ENCODE assay signal across 18 cellular contexts in genomic region chr6:43475506-43475905, GRCh38. TPM values are rescaled to one million over a fixed set of nuclear protein-coding genes. Genes with fewer than 3 reads are reported as not detected.
A peak's percentile ranks its signal among the peaks of the same experiment; 100 is the strongest.
DNase-seq lines count a peak whose midpoint lies in the region; ATAC-seq and TF ChIP-seq lines count a peak whose summit lies in the region.
"Had no signal": no experiment of that assay in that cellular context is flagged by ENCODE, and none has a peak within 500 bp of the region (broad histone marks: within the 10 kb centered on the region; RNA-seq: fewer than 3 reads in every experiment).

No MANE protein-coding gene starts in this region.

- peaks cover 23% of the 10 kb centered on the region for H3K4me1 Mint-ChIP-seq in glutamatergic neuron (ENCODE audit: low read depth, unreplicated experiment)

- TF ChIP-seq POLR2A in GM18505 (IDR thresholded peaks at IDR 0.05; ENCODE audit: borderline replicate concordance, extremely low read depth, insufficient read depth, insufficient read length) = no peak

- H3K4me3 Mint-ChIP-seq in glutamatergic neuron (ENCODE audit: unreplicated experiment) = peak overlapping the region; percentile 57
- H3K4me3 Mint-ChIP-seq: CD4-positive, CD25-positive, alpha-beta regulatory T cell had no signal

- peaks cover 6% of the 10 kb centered on the region for H3K9me3 Mint-ChIP-seq in glutamatergic neuron (ENCODE audit: unreplicated experiment)

- no peak for ATAC-seq in GM18505 (IDR thresholded peaks at IDR 0.05; ENCODE audit: unreplicated experiment)
- ATAC-seq: left cardiac atrium had no signal

- no peaks in the 10 kb centered on the region for H3K27me3 Mint-ChIP-seq in glutamatergic neuron (ENCODE audit: unreplicated experiment)

- DNase-seq in NCI-H524 (lab: John Stamatoyannopoulos, UW) = peak; percentile 95 to 97
- DNase-seq in glutamatergic neuron = peak; percentile 46
- no peak for DNase-seq in GM13976 (ENCODE audit: low spot score)
- DNase-seq: activated CD4-positive, alpha-beta T cell treated with anti-CD3 and anti-CD28 coated beads, Interleukin-2, amount 50 U/mL, for 48 hours; activated naive CD4-positive, alpha-beta T cell; activated T-cell treated with anti-CD3 and anti-CD28 coated beads for 4 hours; amygdala; caudate nucleus; CD4-positive, CD25-positive, alpha-beta regulatory T cell; DMS79; dorsolateral prefrontal cortex; erythroblast; left cardiac atrium; NCI-H1048; NCI-H2081 treated with DMSO at 0.1 percent for 48 hours; NCI-H526 had no signal

- TF ChIP-seq CTCF in glutamatergic neuron (IDR thresholded peaks at IDR 0.05; ENCODE audit: partially characterized antibody, unreplicated experiment) (no peak), GM13976 (IDR thresholded peaks at IDR 0.05; ENCODE audit: borderline replicate concordance, control extremely low read depth, extremely low read depth, insufficient read depth, missing control alignments) (no peak)

- in situ Hi-C loops in GM13976 (cut with MboI; ENCODE audit: low sequenced_read_pairs, unreplicated experiment) = loop anchor here (25.0 kb wide), 1 partner anchor 213 kb away; no protein-coding TSS in a partner anchor

- no peaks in the 10 kb centered on the region for H3K36me3 Mint-ChIP-seq in glutamatergic neuron (ENCODE audit: unreplicated experiment)
- H3K36me3 Mint-ChIP-seq: CD4-positive, CD25-positive, alpha-beta regulatory T cell had no signal

- peak overlapping the region; percentile 36 for H3K27ac Mint-ChIP-seq in glutamatergic neuron (ENCODE audit: unreplicated experiment)

RNA-seq across cellular contexts. Expression of gene TJAP1, which starts 1.9 kb away (rescaled TPM):
- total RNA-seq in glutamatergic neuron (ENCODE audit: unreplicated experiment) = 30.9 TPM

RNA-seq across cellular contexts. Expression of gene DLK2, which starts 20.2 kb away (rescaled TPM):
- total RNA-seq in glutamatergic neuron (ENCODE audit: unreplicated experiment) = 2.2 TPM
- total RNA-seq: OCI-LY7 had no signal

RNA-seq across cellular contexts. Expression of gene LRRC73, which starts 34.6 kb away (rescaled TPM):
- total RNA-seq in glutamatergic neuron (ENCODE audit: unreplicated experiment) = 1.2 TPM

RNA-seq across cellular contexts. Expression of gene YIPF3, which starts 41.2 kb away (rescaled TPM):
- 198 TPM for total RNA-seq in glutamatergic neuron (ENCODE audit: unreplicated experiment)

RNA-seq across cellular contexts. Expression of gene POLR1C, which starts 41.4 kb away (rescaled TPM):
- total RNA-seq in glutamatergic neuron (ENCODE audit: unreplicated experiment) = 18.9 TPM
